Comparison of ENCODE assay signal across 8 cellular contexts in genomic region chr19:2488942-2489731, GRCh38. TPM values are rescaled to one million over a fixed set of nuclear protein-coding genes. Genes with fewer than 3 reads are reported as not detected.
A peak's percentile ranks its signal among the peaks of the same experiment; 100 is the strongest.
DNase-seq lines count a peak whose midpoint lies in the region; ATAC-seq and TF ChIP-seq lines count a peak whose summit lies in the region.

No MANE protein-coding gene starts in this region.

- no peaks in the 10 kb centered on the region for H3K9me3 Mint-ChIP-seq in activated CD8-positive, alpha-beta memory T cell treated with anti-CD3 and anti-CD28 coated beads, Interleukin-2, amount 10 ng/mL, durations not matched to agents 7 days and 5 days (ENCODE audit: low read depth)
- H3K9me3 Mint-ChIP-seq in Caco-2 (ENCODE audit: unreplicated experiment), result peaks cover 2% of the 10 kb centered on the region

- H3K27me3 ChIP-seq in esophagus squamous epithelium, result peaks cover 0 to 20% (median 0%) of the 10 kb centered on the region in 4 donors
- H3K27me3 ChIP-seq in muscle layer of duodenum (ENCODE audit: low read depth, low read length), result no peaks in the 10 kb centered on the region
- H3K27me3 ChIP-seq in Caco-2 (replicated peaks; ENCODE audit: control insufficient read depth, insufficient read depth, low read length), result no peaks in the 10 kb centered on the region

- CTCF ChIA-PET in activated CD8-positive, alpha-beta memory T cell treated with anti-CD3 and anti-CD28 coated beads, Interleukin-2, amount 10 ng/mL, durations not matched to agents 7 days and 5 days (lab: Charles Lee), result interaction anchor here (0.5 to 1.2 kb wide), 2 partner anchors 122 to 543 kb away, joined by 3 read pairs; no protein-coding TSS in a partner anchor
- CTCF ChIA-PET in Caco-2 (lab: Charles Lee), result no interaction called here

- intact Hi-C loops in esophagus squamous epithelium (cut with DNase I), result no loop called here
- intact Hi-C loops in Caco-2 (cut with micrococcal nuclease; ENCODE audit: unreplicated experiment), result no loop called here

- peaks cover 60% of the 10 kb centered on the region for H3K27me3 Mint-ChIP-seq in activated CD8-positive, alpha-beta memory T cell treated with anti-CD3 and anti-CD28 coated beads, Interleukin-2, amount 10 ng/mL, durations not matched to agents 7 days and 5 days
- no peaks in the 10 kb centered on the region for H3K27me3 Mint-ChIP-seq in Caco-2 (ENCODE audit: insufficient read depth, unreplicated experiment)

- peak in 1 of 6 experiments; percentile 32 for TF ChIP-seq CTCF in esophagus squamous epithelium (IDR thresholded peaks at IDR 0.05)
- TF ChIP-seq CTCF in Caco-2 (IDR thresholded peaks at IDR 0.05; ENCODE audit: insufficient read depth in 1 of 2, low read depth in 1 of 2, low read length in 1 of 2, severe bottlenecking in 1 of 2, unreplicated experiment in 1 of 2), result no peak

- no TSS peak for BruUV-seq in Caco-2 (replicated peaks; lab: Mats Ljungman, UMichigan)

- 5 to 26% methylated on average over 5 to 17 of the region's 78 CpGs for WGBS in esophagus squamous epithelium, 2 donors

- POLR2A ChIA-PET in Caco-2 (lab: Charles Lee), result no interaction called here

- peak overlapping the region; percentile 22 to 70 (median 46) for H3K4me3 ChIP-seq in esophagus squamous epithelium
- H3K4me3 ChIP-seq in muscle layer of duodenum (ENCODE audit: low read depth in 1 of 2, low read length in 2 of 2), result peak overlapping the region; percentile 26 to 61
- no peak overlapping the region for H3K4me3 ChIP-seq in Caco-2 (ENCODE audit: low read depth, low read length)

- H3K36me3 Mint-ChIP-seq in activated CD8-positive, alpha-beta memory T cell treated with anti-CD3 and anti-CD28 coated beads, Interleukin-2, amount 10 ng/mL, durations not matched to agents 7 days and 5 days, result no peaks in the 10 kb centered on the region
- H3K36me3 Mint-ChIP-seq in Caco-2 (ENCODE audit: insufficient read depth, unreplicated experiment), result peaks cover 4% of the 10 kb centered on the region

- H3K9me3 ChIP-seq in esophagus squamous epithelium (no peaks in the 10 kb centered on the region), muscle layer of duodenum (ENCODE audit: control insufficient read depth in 1 of 2, low read length in 2 of 2) (no peaks in the 10 kb centered on the region), Caco-2 (no peaks in the 10 kb centered on the region)

- peak; percentile 7 for ATAC-seq in activated CD8-positive, alpha-beta memory T cell treated with anti-CD3 and anti-CD28 coated beads, Interleukin-2, amount 10 ng/mL, durations not matched to agents 7 days and 5 days
- ATAC-seq in HG03521 (IDR thresholded peaks at IDR 0.05; ENCODE audit: unreplicated experiment), result no peak

- H3K4me3 Mint-ChIP-seq in activated CD8-positive, alpha-beta memory T cell treated with anti-CD3 and anti-CD28 coated beads, Interleukin-2, amount 10 ng/mL, durations not matched to agents 7 days and 5 days, result no peak overlapping the region
- H3K4me3 Mint-ChIP-seq in Caco-2 (ENCODE audit: unreplicated experiment), result no peak overlapping the region

- no peak for TF ChIP-seq POLR2A in esophagus squamous epithelium (IDR thresholded peaks at IDR 0.05)

- H3K27ac ChIP-seq in esophagus squamous epithelium (peak overlapping the region; percentile 52 to 73 (median 64)), muscle layer of duodenum (ENCODE audit: low read length) (no peak overlapping the region)

- in situ Hi-C loops in SK-MEL-5 (cut with HindIII; ENCODE audit: low pct_unique_long_range_greater_than_20kb, low sequenced_read_pairs), result no loop called here

- H3K36me3 ChIP-seq in esophagus squamous epithelium (no peaks in the 10 kb centered on the region), muscle layer of duodenum (ENCODE audit: control insufficient read depth in 1 of 2, insufficient read depth in 2 of 2, low read length in 2 of 2) (no peaks in the 10 kb centered on the region), Caco-2 (ENCODE audit: control insufficient read depth, insufficient read depth, low read length) (no peaks in the 10 kb centered on the region)

- peaks cover 9% of the 10 kb centered on the region for H3K4me1 Mint-ChIP-seq in activated CD8-positive, alpha-beta memory T cell treated with anti-CD3 and anti-CD28 coated beads, Interleukin-2, amount 10 ng/mL, durations not matched to agents 7 days and 5 days
- H3K4me1 Mint-ChIP-seq in Caco-2 (ENCODE audit: low read depth, unreplicated experiment), result peaks cover 9% of the 10 kb centered on the region

- H3K27ac Mint-ChIP-seq in activated CD8-positive, alpha-beta memory T cell treated with anti-CD3 and anti-CD28 coated beads, Interleukin-2, amount 10 ng/mL, durations not matched to agents 7 days and 5 days, result no peak overlapping the region
- no peak overlapping the region for H3K27ac Mint-ChIP-seq in Caco-2 (ENCODE audit: unreplicated experiment)

- DNase-seq in activated CD8-positive, alpha-beta memory T cell treated with anti-CD3 and anti-CD28 coated beads, Interleukin-2, amount 10 ng/mL, durations not matched to agents 7 days and 5 days, result no peak
- no peak for DNase-seq in activated CD8-positive, alpha-beta memory T cell treated with anti-CD3 and anti-CD28 coated beads, Interleukin-2, amount 50 U/mL, for 48 hours
- DNase-seq in SK-MEL-5 (ENCODE audit: low read depth, low spot score), result peak; percentile 68
- no peak for DNase-seq in esophagus squamous epithelium (lab: John Stamatoyannopoulos, UW)
- no peak for DNase-seq in inferior parietal cortex (ENCODE audit: extremely low spot score)
- DNase-seq in Caco-2, result no peak

- H3K4me1 ChIP-seq in esophagus squamous epithelium (peaks cover 32 to 56% (median 40%) of the 10 kb centered on the region in 3 donors), muscle layer of duodenum (ENCODE audit: control insufficient read depth in 1 of 2, insufficient read depth in 2 of 2, low read length in 2 of 2) (peaks cover 4 to 24% of the 10 kb centered on the region in 2 donors), Caco-2 (peaks cover 16% of the 10 kb centered on the region)

RNA-seq across cellular contexts. Expression of gene GADD45B, which starts 13.2 kb away (rescaled TPM):
- total RNA-seq in activated CD8-positive, alpha-beta memory T cell treated with anti-CD3 and anti-CD28 coated beads, Interleukin-2, amount 10 ng/mL, durations not matched to agents 7 days and 5 days, result 10 to 100 TPM; 63.4 to 79.4 TPM
- total RNA-seq in SK-MEL-5 (2014; rRNA removed; shearing (Covaris generic)), result 4.0 TPM in 2 replicates
- 4.4 and 4.8 TPM in 2 replicates for polyA plus RNA-seq in SK-MEL-5 (2015; cell fraction: cytosol; rRNA removed)
- 1.9 and 3.6 TPM in 2 replicates for polyA plus RNA-seq in SK-MEL-5 (2015; cell fraction: nucleus; rRNA removed)
- total RNA-seq in esophagus squamous epithelium, result 10 to 100 TPM; 21.6 to 40.1 (median 28.7) TPM
- total RNA-seq in Caco-2 (2022), result 20.2 and 23.8 TPM in 2 replicates

RNA-seq across cellular contexts. Expression of gene LMNB2, which starts 32.4 kb away (rescaled TPM):
- total RNA-seq in activated CD8-positive, alpha-beta memory T cell treated with anti-CD3 and anti-CD28 coated beads, Interleukin-2, amount 10 ng/mL, durations not matched to agents 7 days and 5 days, result 100 to 1,000 TPM; 123 to 128 TPM
- 52.1 and 52.6 TPM in 2 replicates for total RNA-seq in SK-MEL-5 (2014; rRNA removed; shearing (Covaris generic))
- 74.5 and 94.3 TPM in 2 replicates for polyA plus RNA-seq in SK-MEL-5 (2015; cell fraction: cytosol; rRNA removed)
- polyA plus RNA-seq in SK-MEL-5 (2015; cell fraction: nucleus; rRNA removed), result 45.5 and 48.0 TPM in 2 replicates
- total RNA-seq in esophagus squamous epithelium, result 10 to 100 TPM; 38.7 to 93.3 (median 61.4) TPM
- total RNA-seq in Caco-2 (2022), result 128 and 130 TPM in 2 replicates
